15 cellular contexts compared by ENCODE assay signal in the genomic region with DNA sequence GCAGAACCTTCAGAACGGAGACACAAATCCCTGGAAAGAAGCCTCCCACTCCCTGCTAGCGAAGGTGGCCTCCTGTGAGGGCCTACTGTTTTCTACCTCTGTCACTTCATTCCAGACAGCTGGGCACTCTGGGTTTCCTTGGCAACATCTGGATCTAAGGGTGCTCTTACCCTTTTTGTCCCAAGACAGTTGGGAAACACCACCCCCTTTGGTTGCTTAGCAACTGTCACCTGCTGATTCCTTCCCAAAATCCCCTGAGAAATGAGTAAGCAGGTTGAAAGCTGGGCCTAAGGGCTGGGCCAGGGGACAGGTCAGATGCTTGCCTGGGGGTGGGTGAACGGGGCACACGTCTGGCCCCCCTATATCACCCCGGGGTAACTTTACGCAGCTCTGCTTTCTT. TPM values are rescaled to one million over a fixed set of nuclear protein-coding genes. Genes with fewer than 3 reads are reported as not detected.
DNase-seq lines count a peak whose midpoint lies in the region; ATAC-seq and TF ChIP-seq lines count a peak whose summit lies in the region.
"Had no signal": no experiment of that assay in that cellular context is flagged by ENCODE, and none has a peak within 500 bp of the region (broad histone marks: within the 10 kb centered on the region; RNA-seq: fewer than 3 reads in every experiment).

No MANE protein-coding gene starts in this region.

- no peaks in the 10 kb centered on the region for H4K20me1 ChIP-seq in H9 (ENCODE audit: control insufficient read depth, insufficient read depth, insufficient read length)

- no peak overlapping the region for H2BK12ac ChIP-seq in H9 (ENCODE audit: insufficient read length, low read depth, low read length)

- H3K9me3 Mint-ChIP-seq in H9: peaks cover 0 to 4% of the 10 kb centered on the region in 2 experiments; a peak in 2 of 5 replicates
- H3K9me3 Mint-ChIP-seq in activated CD4-positive, alpha-beta memory T cell treated with anti-CD3 and anti-CD28 coated beads for 36 hours: no peaks in the 10 kb centered on the region
- no peaks in the 10 kb centered on the region for H3K9me3 Mint-ChIP-seq in naive thymus-derived CD8-positive, alpha-beta T cell
- H3K9me3 Mint-ChIP-seq: activated naive CD8-positive, alpha-beta T cell treated with anti-CD3 and anti-CD28 coated beads, Interleukin-2, amount 10 ng/mL, durations not matched to agents 7 days and 5 days had no signal

- H4K5ac ChIP-seq in H9 (ENCODE audit: insufficient read length, low read depth, low read length): no peak overlapping the region

- H2AFZ ChIP-seq in H9 (ENCODE audit: low read length): no peak overlapping the region

- H2BK20ac ChIP-seq in H9 (ENCODE audit: low read depth, low read length, poor library complexity, severe bottlenecking): no peak overlapping the region

- POLR2A ChIA-PET in activated CD4-positive, alpha-beta memory T cell treated with anti-CD3 and anti-CD28 coated beads for 36 hours (lab: Charles Lee): interaction anchor here (1.4 kb wide), 1 partner anchor 170 kb away, joined by 3 read pairs; a partner anchor contains a TSS
- POLR2A ChIA-PET in naive thymus-derived CD8-positive, alpha-beta T cell (lab: Charles Lee): interaction anchor here (0.8 to 1.2 kb wide), 3 partner anchors 17 to 33 kb away, joined by 3 to 4 read pairs (median 3); a partner anchor contains a TSS

- H3K14ac ChIP-seq in H9 (ENCODE audit: insufficient read depth, low read length): no peak overlapping the region

- CTCF ChIA-PET in activated CD4-positive, alpha-beta memory T cell treated with anti-CD3 and anti-CD28 coated beads for 36 hours (lab: Charles Lee): no interaction called here

- no peaks in the 10 kb centered on the region; the same call in 1 of the 2 replicates for H3K4me1 ChIP-seq in H9 (ENCODE audit: insufficient read depth, low read length)
- H3K4me1 ChIP-seq: pancreas had no signal

- H3K79me1 ChIP-seq in H9 (ENCODE audit: insufficient read depth, low read depth, low read length, poor library complexity, severe bottlenecking): no peaks in the 10 kb centered on the region

- H3K23me2 ChIP-seq in H9 (ENCODE audit: insufficient read length, low read depth, low read length, poor library complexity, severe bottlenecking): no peaks in the 10 kb centered on the region

- H3K9ac ChIP-seq in H9 (ENCODE audit: extremely low read depth, insufficient read length, low read length): no peak overlapping the region

- peaks cover 7 to 36% (median 26%) of the 10 kb centered on the region in 3 experiments for H3K36me3 Mint-ChIP-seq in H9 (ENCODE audit: insufficient read depth in 1 of 3, low read depth in 3 of 3)
- peaks cover 50% of the 10 kb centered on the region for H3K36me3 Mint-ChIP-seq in activated CD4-positive, alpha-beta memory T cell treated with anti-CD3 and anti-CD28 coated beads for 36 hours
- peaks cover 7 to 84% (median 17%) of the 10 kb centered on the region in 3 donors for H3K36me3 Mint-ChIP-seq in naive thymus-derived CD8-positive, alpha-beta T cell

- no peaks in the 10 kb centered on the region for H3K79me2 ChIP-seq in H9 (ENCODE audit: insufficient read depth, low read length)

- ATAC-seq in naive thymus-derived CD8-positive, alpha-beta T cell: no peak
- no peak for ATAC-seq in HG03457 (IDR thresholded peaks at IDR 0.05; ENCODE audit: unreplicated experiment)
- ATAC-seq in GM21717 (IDR thresholded peaks at IDR 0.05; ENCODE audit: unreplicated experiment): no peak
- ATAC-seq: left ventricle myocardium superior had no signal

- H3K18ac ChIP-seq in H9 (ENCODE audit: insufficient read length, low read depth, low read length): no peak overlapping the region

- no peak overlapping the region for H3K4me2 ChIP-seq in H9 (ENCODE audit: insufficient read depth, insufficient read length, low read length)

- peaks cover 31 to 35% of the 10 kb centered on the region in 2 experiments for H3K4me1 Mint-ChIP-seq in H9
- H3K4me1 Mint-ChIP-seq in activated CD4-positive, alpha-beta memory T cell treated with anti-CD3 and anti-CD28 coated beads for 36 hours (ENCODE audit: low read depth): peaks cover 35% of the 10 kb centered on the region
- H3K4me1 Mint-ChIP-seq in naive thymus-derived CD8-positive, alpha-beta T cell: peaks cover 23 to 69% (median 46%) of the 10 kb centered on the region in 4 donors

- H3K9me3 ChIP-seq in H9 (ENCODE audit: control insufficient read depth, low read depth, low read length): no peaks in the 10 kb centered on the region
- H3K9me3 ChIP-seq: pancreas had no signal

- H3T11ph ChIP-seq in H9 (ENCODE audit: low read length): no peak overlapping the region

- H2BK5ac ChIP-seq in H9 (ENCODE audit: insufficient read length, low read length): no peak overlapping the region

- no peak overlapping the region for H3K4me3 Mint-ChIP-seq in H9
- peak overlapping the region; percentile 34 for H3K4me3 Mint-ChIP-seq in activated CD4-positive, alpha-beta memory T cell treated with anti-CD3 and anti-CD28 coated beads for 36 hours
- H3K4me3 Mint-ChIP-seq in naive thymus-derived CD8-positive, alpha-beta T cell: no peak overlapping the region
- H3K4me3 Mint-ChIP-seq: activated naive CD8-positive, alpha-beta T cell treated with anti-CD3 and anti-CD28 coated beads, Interleukin-2, amount 10 ng/mL, durations not matched to agents 7 days and 5 days had no signal

- no peak overlapping the region for H3K27ac ChIP-seq in H9 (ENCODE audit: insufficient read length, low read depth, low read length)
- H3K27ac ChIP-seq: pancreas, SK-N-MC had no signal

- no peak overlapping the region for H2BK120ac ChIP-seq in H9 (ENCODE audit: low read depth, low read length, poor library complexity, severe bottlenecking)

- no peak for TF ChIP-seq CTCF in H9 (conservative IDR thresholded peaks at IDR 0.05)

- H2BK15ac ChIP-seq in H9 (ENCODE audit: low read depth, low read length): no peak overlapping the region

- H3K23ac ChIP-seq in H9 (ENCODE audit: insufficient read length, low read depth, low read length): no peak overlapping the region

- H3K4ac ChIP-seq in H9 (ENCODE audit: low read depth, low read length): no peak overlapping the region

- no CpG with 5 or more reads among the region's 6 CpGs for WGBS in H9 (ENCODE audit: extremely low coverage, insufficient read length, low lambda C conversion rate)

- no peak overlapping the region for H4K91ac ChIP-seq in H9 (ENCODE audit: insufficient read length, low read depth, low read length)

- DNase-seq in NCI-H2107 treated with DMSO at 0.1 percent for 48 hours (lab: John Stamatoyannopoulos, UW; ENCODE audit: unreplicated experiment) (peak; percentile 43), NCI-H2107 (lab: John Stamatoyannopoulos, UW) (no peak), H9 (peak; percentile 71), GM19240 (ENCODE audit: insufficient read length, low spot score) (no peak)
- no peak for DNase-seq in activated CD4-positive, alpha-beta memory T cell treated with anti-CD3 and anti-CD28 coated beads for 36 hours
- no peak for DNase-seq in naive thymus-derived CD8-positive, alpha-beta T cell
- DNase-seq: ACHN; activated naive CD8-positive, alpha-beta T cell treated with anti-CD3 and anti-CD28 coated beads, Interleukin-2, amount 10 ng/mL, durations not matched to agents 7 days and 5 days; GF-D8; left ventricle myocardium superior; NCI-H526; pancreas had no signal

- peak overlapping the region; percentile 42 to 93 (median 72); a peak in 4 of 7 replicates for H3K27ac Mint-ChIP-seq in H9
- H3K27ac Mint-ChIP-seq in activated CD4-positive, alpha-beta memory T cell treated with anti-CD3 and anti-CD28 coated beads for 36 hours: peak overlapping the region; percentile 68
- peak overlapping the region in 9 of 10 donors; percentile 66 to 90 (median 82) for H3K27ac Mint-ChIP-seq in naive thymus-derived CD8-positive, alpha-beta T cell

- H4K8ac ChIP-seq in H9 (replicated peaks; ENCODE audit: insufficient read length, low read depth, low read length): no peak overlapping the region

- no peak overlapping the region for H3K56ac ChIP-seq in H9 (ENCODE audit: insufficient read length, low read depth, low read length)

- intact Hi-C loops in activated CD4-positive, alpha-beta memory T cell treated with anti-CD3 and anti-CD28 coated beads for 36 hours (cut with micrococcal nuclease): no loop called here

- peaks cover 10% of the 10 kb centered on the region for H3K27me3 Mint-ChIP-seq in H9 (ENCODE audit: low read depth)
- no peaks in the 10 kb centered on the region for H3K27me3 Mint-ChIP-seq in activated CD4-positive, alpha-beta memory T cell treated with anti-CD3 and anti-CD28 coated beads for 36 hours
- no peaks in the 10 kb centered on the region for H3K27me3 Mint-ChIP-seq in naive thymus-derived CD8-positive, alpha-beta T cell
- H3K27me3 Mint-ChIP-seq: activated naive CD8-positive, alpha-beta T cell treated with anti-CD3 and anti-CD28 coated beads, Interleukin-2, amount 10 ng/mL, durations not matched to agents 7 days and 5 days had no signal

- no peaks in the 10 kb centered on the region for H3K27me3 ChIP-seq in H9 (ENCODE audit: insufficient read depth, low read length)
- H3K27me3 ChIP-seq: pancreas had no signal

- no peak overlapping the region for H2AK5ac ChIP-seq in H9 (ENCODE audit: insufficient read length, low read length)

RNA-seq across cellular contexts. Expression of a gene that starts 29.4 kb away (rescaled TPM):
- total RNA-seq in H9 (2021): 40.4 and 41.8 TPM in 2 replicates
- 10 to 100 TPM; 48.4 to 51.9 TPM for total RNA-seq in activated CD4-positive, alpha-beta memory T cell treated with anti-CD3 and anti-CD28 coated beads for 36 hours
- 10 to 100 TPM; 15.0 to 15.7 TPM for total RNA-seq in naive thymus-derived CD8-positive, alpha-beta T cell
- polyA plus RNA-seq in naive thymus-derived CD8-positive, alpha-beta T cell: 10 to 100 TPM; 28.9 to 32.4 (median 30.9) TPM

RNA-seq across cellular contexts. Expression of a gene that starts 33.1 kb away (rescaled TPM):
- total RNA-seq in H9 (2021): 12.5 and 14.7 TPM in 2 replicates
- total RNA-seq in activated CD4-positive, alpha-beta memory T cell treated with anti-CD3 and anti-CD28 coated beads for 36 hours: 10 to 100 TPM; 49.1 to 52.7 TPM
- 10 to 100 TPM; 76.9 to 78.1 TPM for total RNA-seq in naive thymus-derived CD8-positive, alpha-beta T cell
- 10 to 100 TPM; 48.7 to 84.0 (median 68.4) TPM for polyA plus RNA-seq in naive thymus-derived CD8-positive, alpha-beta T cell

Comparison
In these comparisons a context has a peak if more than half of its experiments do, and no peak if none do; other contexts are left out.
1. DNase-seq: peak in NCI-H2107 treated with DMSO at 0.1 percent for 48 hours (single experiment) and H9 (single experiment); none in NCI-H2107 (single experiment), activated CD4-positive, alpha-beta memory T cell treated with anti-CD3 and anti-CD28 coated beads for 36 hours (single experiment), naive thymus-derived CD8-positive, alpha-beta T cell (0 of 10) and GM19240 (single experiment).
2. Peak in every context shown above with its lines, with median percentiles within 50 percentile points of each other: H3K27ac Mint-ChIP-seq.